In genomic region chr19:11587302-11587972, GRCh38 we compare ENCODE assay signal across 8 cellular contexts. TPM values are rescaled to one million over a fixed set of nuclear protein-coding genes. Genes with fewer than 3 reads are reported as not detected.
DNase-seq lines count a peak whose midpoint lies in the region; ATAC-seq and TF ChIP-seq lines count a peak whose summit lies in the region.

No MANE protein-coding gene starts in this region.

- H3K4me3 ChIP-seq in dorsolateral prefrontal cortex, result peak overlapping the region in 4 of 59 donors; percentile 5 to 18 (median 9)

- peak; percentile 45 for DNase-seq in NCI-H748 treated with DMSO at 0.1 percent for 48 hours (lab: John Stamatoyannopoulos, UW)
- DNase-seq in activated CD4-positive, alpha-beta T cell treated with anti-CD3 and anti-CD28 coated beads, Interleukin-2, amount 50 U/mL, for 4 hours, result peak; percentile 71 to 79
- DNase-seq in dorsolateral prefrontal cortex, result peak; percentile 65 to 86 (median 76)
- DNase-seq in medulla oblongata (ENCODE audit: extremely low spot score), result peak; percentile 74
- DNase-seq in stimulated activated CD8-positive, alpha-beta memory T cell treated with anti-CD3 and anti-CD28 coated beads, Interleukin-12 subunit alpha, Interleukin-12 subunit beta, amount 100 ng/mL, for 1 hour (ENCODE audit: low read depth), result peak; percentile 62

- peak; percentile 50 for ATAC-seq in HG03108 (IDR thresholded peaks at IDR 0.05; ENCODE audit: unreplicated experiment)
- no peak for ATAC-seq in GM21447 (IDR thresholded peaks at IDR 0.05; ENCODE audit: unreplicated experiment)

- H3K27ac ChIP-seq in C4-2B (no peak overlapping the region), dorsolateral prefrontal cortex (peak overlapping the region in 15 of 59 donors; percentile 9 to 68 (median 40))

- intact Hi-C loops in dorsolateral prefrontal cortex (cut with DNase I), result loop anchor here in 1 of 2 donors (1.0 to 10.0 kb wide), 3 partner anchors 27 to 453 kb away; no protein-coding TSS in a partner anchor

- no peaks in the 10 kb centered on the region for H3K27me3 ChIP-seq in dorsolateral prefrontal cortex

- peak; percentile 82 for TF ChIP-seq CTCF in C4-2B (conservative IDR thresholded peaks at IDR 0.05)
- TF ChIP-seq CTCF in dorsolateral prefrontal cortex (IDR thresholded peaks at IDR 0.05 in 54 of 56, conservative IDR thresholded peaks at IDR 0.05 in 2 of 56; ENCODE audit: low read depth in 1 of 56, partially characterized antibody in 56 of 56), result peak; percentile 66 to 91 (median 85)

RNA-seq across cellular contexts. Expression of gene ZNF627, which starts 9.8 kb away (rescaled TPM):
- 10 to 100 TPM in 77 of 120 experiments, 1 to 10 TPM in 43; 7.4 to 15.4 (median 10.8) TPM for total RNA-seq in dorsolateral prefrontal cortex

RNA-seq across cellular contexts. Expression of gene ACP5, which starts 10.0 kb away (rescaled TPM):
- 1 to 10 TPM in 98 of 120 experiments, under 1 TPM in 17, not detected in 5; 0.40 to 9.1 (median 1.9) TPM for total RNA-seq in dorsolateral prefrontal cortex

RNA-seq across cellular contexts. Expression of gene ELOF1, which starts 28.4 kb away (rescaled TPM):
- 10 to 100 TPM; 36.0 to 62.7 (median 51.2) TPM for total RNA-seq in dorsolateral prefrontal cortex

RNA-seq across cellular contexts. Expression of gene CNN1, which starts 48.8 kb away (rescaled TPM):
- total RNA-seq in dorsolateral prefrontal cortex, result 10 to 100 TPM in 31 of 120 experiments, 1 to 10 TPM in 89; 1.4 to 77.3 (median 6.5) TPM

RNA-seq across cellular contexts. Expression of gene ECSIT, which starts 58.5 kb away (rescaled TPM):
- 10 to 100 TPM; 46.5 to 84.8 (median 66.3) TPM for total RNA-seq in dorsolateral prefrontal cortex
